In genomic region chr3:41209646-41210045, GRCh38 we compare ENCODE assay signal across 17 cellular contexts.
"Had no signal": no experiment of that assay in that cellular context is flagged by ENCODE, and none has a peak within 500 bp of the region (broad histone marks: within the 10 kb centered on the region; RNA-seq: fewer than 3 reads in every experiment).

No MANE protein-coding gene starts in this region.

- H3K4me3 ChIP-seq: lower lobe of right lung, prostate gland had no signal

- ATAC-seq: activated CD8-positive, alpha-beta T cell treated with anti-CD3 and anti-CD28 coated beads, Interleukin-2, amount 10 ng/mL, durations not matched to agents 7 days and 5 days; foreskin keratinocyte; lower lobe of right lung; naive thymus-derived CD4-positive, alpha-beta T cell; T-cell had no signal

- H3K27ac Mint-ChIP-seq: activated CD8-positive, alpha-beta T cell treated with anti-CD3 and anti-CD28 coated beads, Interleukin-2, amount 10 ng/mL, durations not matched to agents 7 days and 5 days; activated naive CD4-positive, alpha-beta T cell treated with anti-CD3 and anti-CD28 coated beads for 36 hours; T-cell had no signal

- H3K36me3 ChIP-seq: lower lobe of right lung, prostate gland, WERI-Rb-1 had no signal

- H3K4me3 Mint-ChIP-seq: activated CD8-positive, alpha-beta T cell treated with anti-CD3 and anti-CD28 coated beads, Interleukin-2, amount 10 ng/mL, durations not matched to agents 7 days and 5 days; activated naive CD4-positive, alpha-beta T cell treated with anti-CD3 and anti-CD28 coated beads for 36 hours had no signal

- H3K9me3 ChIP-seq: lower lobe of right lung, prostate gland had no signal

- H3K27ac ChIP-seq: foreskin keratinocyte, lower lobe of right lung, prostate gland, WERI-Rb-1 had no signal

- DNase-seq: activated CD4-positive, alpha-beta T cell treated with anti-CD3 and anti-CD28 coated beads for 1 hour; activated CD4-positive, alpha-beta T cell treated with anti-CD3 and anti-CD28 coated beads, Interleukin-2, amount 50 U/mL, for 1 hour; activated CD8-positive, alpha-beta T cell treated with anti-CD3 and anti-CD28 coated beads, Interleukin-2, amount 10 ng/mL, durations not matched to agents 7 days and 5 days; activated naive CD4-positive, alpha-beta T cell treated with anti-CD3 and anti-CD28 coated beads for 36 hours; cortex of kidney; foreskin keratinocyte; kidney; lower lobe of right lung; naive thymus-derived CD4-positive, alpha-beta T cell; stimulated activated CD4-positive, alpha-beta T cell treated with anti-CD3 and anti-CD28 coated beads, Interleukin-4, amount 100 ng/mL, for 24 hours; stimulated activated naive CD4-positive, alpha-beta T cell treated with Interleukin-2 at 50 U/mL for 16 hours; T-cell; WERI-Rb-1 had no signal

- H3K27me3 Mint-ChIP-seq: naive thymus-derived CD4-positive, alpha-beta T cell; T-cell had no signal

- FAIRE-seq: astrocyte, bronchial epithelial cell, kidney, TTC549 had no signal

- H3K9me3 Mint-ChIP-seq: T-cell had no signal

- H3K27me3 ChIP-seq: foreskin keratinocyte had no signal
